In the genomic region with DNA sequence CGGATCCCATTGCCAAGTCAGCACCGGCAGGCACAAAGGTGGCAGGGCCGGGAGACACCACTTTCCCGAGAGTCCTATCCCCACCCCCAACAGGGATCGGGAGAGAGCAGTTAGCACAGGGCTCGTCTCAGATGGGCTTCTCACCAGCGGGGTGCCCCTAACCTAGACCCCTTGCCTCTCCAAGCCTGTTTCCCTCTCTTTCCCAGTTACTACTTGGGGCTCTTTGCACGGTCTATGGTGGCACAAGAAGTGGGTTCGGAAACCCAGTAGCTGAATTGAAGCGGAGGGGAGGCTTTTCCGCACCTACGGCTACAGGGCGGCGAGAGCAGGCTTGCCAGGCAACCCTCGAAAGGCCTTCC, we compare ENCODE assay signal across 11 cellular contexts. TPM values are rescaled to one million over a fixed set of nuclear protein-coding genes. Genes with fewer than 3 reads are reported as not detected.
DNase-seq lines count a peak whose midpoint lies in the region; ATAC-seq and TF ChIP-seq lines count a peak whose summit lies in the region.
"Had no signal": no experiment of that assay in that cellular context is flagged by ENCODE, and none has a peak within 500 bp of the region (broad histone marks: within the 10 kb centered on the region; RNA-seq: fewer than 3 reads in every experiment).

No MANE protein-coding gene starts in this region.

- TF ChIP-seq EP300 in gastroesophageal sphincter (IDR thresholded peaks at IDR 0.05) (no peak), neural cell (conservative IDR thresholded peaks at IDR 0.05; ENCODE audit: poor library complexity, severe bottlenecking) (no peak)

- POLR2A ChIA-PET in MCF 10A (lab: Yijun Ruan, JAX), result no interaction called here

- H4K20me1 ChIP-seq in neural cell (ENCODE audit: insufficient read depth), result no peaks in the 10 kb centered on the region

- CTCF ChIA-PET in MCF 10A (lab: Yijun Ruan, JAX), result no interaction called here

- peaks cover 56% of the 10 kb centered on the region for H3K27me3 Mint-ChIP-seq in MCF 10A (ENCODE audit: insufficient read depth, unreplicated experiment)

- H3K4me3 ChIP-seq in breast epithelium (peak overlapping the region; percentile 50 to 80 (median 61)), gastroesophageal sphincter (peak overlapping the region; percentile 41 to 64), neural cell (ENCODE audit: low read length) (peak overlapping the region; percentile 77), vagina (peak overlapping the region; percentile 40 to 54)

- H3K9ac ChIP-seq in neural cell (ENCODE audit: low read length), result no peak overlapping the region

- TF ChIP-seq POLR2A in breast epithelium (IDR thresholded peaks at IDR 0.05), result no peak
- no peak for TF ChIP-seq POLR2A in gastroesophageal sphincter (IDR thresholded peaks at IDR 0.05)
- TF ChIP-seq POLR2A in vagina (IDR thresholded peaks at IDR 0.05), result no peak

- TF ChIP-seq RAD21 in neural cell (conservative IDR thresholded peaks at IDR 0.05), result no peak

- ATAC-seq in gastroesophageal sphincter, result peak; percentile 5
- no peak for ATAC-seq in GM21528 (IDR thresholded peaks at IDR 0.05; ENCODE audit: low FRiP score, unreplicated experiment)

- H3K27me3 ChIP-seq in breast epithelium, result peaks cover 0 to 27% of the 10 kb centered on the region in 2 donors
- H3K27me3 ChIP-seq in gastroesophageal sphincter, result peaks cover 57% of the 10 kb centered on the region
- peaks cover 46% of the 10 kb centered on the region for H3K27me3 ChIP-seq in neural cell (ENCODE audit: insufficient read depth, low read depth, low read length)
- peaks cover 11% of the 10 kb centered on the region for H3K27me3 ChIP-seq in vagina

- H3K9me3 Mint-ChIP-seq in MCF 10A (ENCODE audit: unreplicated experiment), result no peaks in the 10 kb centered on the region

- H3K4me3 Mint-ChIP-seq in MCF 10A (ENCODE audit: unreplicated experiment), result no peak overlapping the region

- no TSS peak for BruUV-seq in MCF 10A (replicated peaks; lab: Mats Ljungman, UMichigan)

- H3K79me2 ChIP-seq in neural cell (replicated peaks; ENCODE audit: insufficient read depth, low read length), result no peaks in the 10 kb centered on the region

- H3K4me1 Mint-ChIP-seq in MCF 10A (ENCODE audit: insufficient read depth, unreplicated experiment), result no peaks in the 10 kb centered on the region

- H3K4me1 ChIP-seq in breast epithelium, result peaks cover 3 to 8% of the 10 kb centered on the region in 2 donors
- peaks cover 0 to 55% (median 21%) of the 10 kb centered on the region in 3 donors for H3K4me1 ChIP-seq in gastroesophageal sphincter
- peaks cover 43% of the 10 kb centered on the region for H3K4me1 ChIP-seq in vagina

- no peaks in the 10 kb centered on the region for H3F3A ChIP-seq in neural cell (ENCODE audit: insufficient read depth, low read length, poor library complexity, severe bottlenecking)

- TF ChIP-seq CTCF in breast epithelium (IDR thresholded peaks at IDR 0.05) (no peak), MCF 10A (IDR thresholded peaks at IDR 0.05; ENCODE audit: unreplicated experiment) (no peak), gastroesophageal sphincter (IDR thresholded peaks at IDR 0.05) (no peak), neural cell (IDR thresholded peaks at IDR 0.05; ENCODE audit: poor library complexity, severe bottlenecking) (no peak), vagina (IDR thresholded peaks at IDR 0.05) (no peak)

- no peak overlapping the region for H2AFZ ChIP-seq in neural cell (ENCODE audit: low read depth, low read length)

- intact Hi-C loops in breast epithelium (cut with DNase I; ENCODE audit: low total_unique reads), result no loop called here
- intact Hi-C loops in MCF 10A (cut with micrococcal nuclease), result no loop called here
- intact Hi-C loops in vagina (cut with DNase I), result no loop called here

- WGBS in gastroesophageal sphincter (ENCODE audit: low coverage in 1 of 2), 2 donors, result 20 to 60% methylated on average over 1 to 5 of the region's 15 CpGs

- no peak overlapping the region for H3K27ac Mint-ChIP-seq in MCF 10A (ENCODE audit: low read depth, unreplicated experiment)

- H3K36me3 ChIP-seq in breast epithelium (no peaks in the 10 kb centered on the region), gastroesophageal sphincter (no peaks in the 10 kb centered on the region), neural cell (ENCODE audit: insufficient read depth, low read length) (no peaks in the 10 kb centered on the region), vagina (no peaks in the 10 kb centered on the region)

- H3K9me3 ChIP-seq in breast epithelium (no peaks in the 10 kb centered on the region), gastroesophageal sphincter (no peaks in the 10 kb centered on the region), neural cell (ENCODE audit: low read length) (no peaks in the 10 kb centered on the region), vagina (no peaks in the 10 kb centered on the region)

- H3K27ac ChIP-seq in breast epithelium (peak overlapping the region; percentile 50 to 80), gastroesophageal sphincter (peak overlapping the region in 3 of 4 donors; percentile 78 to 83 (median 80)), neural cell (ENCODE audit: low read length) (no peak overlapping the region), vagina (peak overlapping the region; percentile 70)

- no peaks in the 10 kb centered on the region for H3K9me2 ChIP-seq in neural cell (ENCODE audit: insufficient read depth, low read length)

- H3K36me3 Mint-ChIP-seq in MCF 10A (ENCODE audit: insufficient read depth, unreplicated experiment), result no peaks in the 10 kb centered on the region

- no peak for DNase-seq in breast epithelium (ENCODE audit: low spot score in 2 of 2)
- DNase-seq in MCF 10A (ENCODE audit: unreplicated experiment), result no peak
- DNase-seq in vagina (ENCODE audit: extremely low spot score in 2 of 2), result no peak
- DNase-seq in SIG-M5 (lab: John Stamatoyannopoulos, UW), result no peak
- DNase-seq in A172 (ENCODE audit: low spot score), result no peak
- DNase-seq: NCI-H1092 had no signal

- no peak overlapping the region for H3K4me2 ChIP-seq in neural cell (ENCODE audit: low read length)

TF ChIP-seq in neural cell, 6 proteins besides CTCF, POLR2A, EP300 and RAD21:
- TF ChIP-seq SMC3 (conservative IDR thresholded peaks at IDR 0.05; ENCODE audit: poor library complexity), result no peak
- TF ChIP-seq MXI1 (conservative IDR thresholded peaks at IDR 0.05; ENCODE audit: poor library complexity, severe bottlenecking), result no peak
- TF ChIP-seq EZH2 (IDR thresholded peaks at IDR 0.05; ENCODE audit: borderline replicate concordance, insufficient read depth, low read length, poor library complexity, severe bottlenecking), result no peak
- TF ChIP-seq POLR2AphosphoS5 (IDR thresholded peaks at IDR 0.05), result no peak
- TF ChIP-seq TAF1 (IDR thresholded peaks at IDR 0.05; ENCODE audit: low read depth), result no peak
- TF ChIP-seq, protein P1, sequence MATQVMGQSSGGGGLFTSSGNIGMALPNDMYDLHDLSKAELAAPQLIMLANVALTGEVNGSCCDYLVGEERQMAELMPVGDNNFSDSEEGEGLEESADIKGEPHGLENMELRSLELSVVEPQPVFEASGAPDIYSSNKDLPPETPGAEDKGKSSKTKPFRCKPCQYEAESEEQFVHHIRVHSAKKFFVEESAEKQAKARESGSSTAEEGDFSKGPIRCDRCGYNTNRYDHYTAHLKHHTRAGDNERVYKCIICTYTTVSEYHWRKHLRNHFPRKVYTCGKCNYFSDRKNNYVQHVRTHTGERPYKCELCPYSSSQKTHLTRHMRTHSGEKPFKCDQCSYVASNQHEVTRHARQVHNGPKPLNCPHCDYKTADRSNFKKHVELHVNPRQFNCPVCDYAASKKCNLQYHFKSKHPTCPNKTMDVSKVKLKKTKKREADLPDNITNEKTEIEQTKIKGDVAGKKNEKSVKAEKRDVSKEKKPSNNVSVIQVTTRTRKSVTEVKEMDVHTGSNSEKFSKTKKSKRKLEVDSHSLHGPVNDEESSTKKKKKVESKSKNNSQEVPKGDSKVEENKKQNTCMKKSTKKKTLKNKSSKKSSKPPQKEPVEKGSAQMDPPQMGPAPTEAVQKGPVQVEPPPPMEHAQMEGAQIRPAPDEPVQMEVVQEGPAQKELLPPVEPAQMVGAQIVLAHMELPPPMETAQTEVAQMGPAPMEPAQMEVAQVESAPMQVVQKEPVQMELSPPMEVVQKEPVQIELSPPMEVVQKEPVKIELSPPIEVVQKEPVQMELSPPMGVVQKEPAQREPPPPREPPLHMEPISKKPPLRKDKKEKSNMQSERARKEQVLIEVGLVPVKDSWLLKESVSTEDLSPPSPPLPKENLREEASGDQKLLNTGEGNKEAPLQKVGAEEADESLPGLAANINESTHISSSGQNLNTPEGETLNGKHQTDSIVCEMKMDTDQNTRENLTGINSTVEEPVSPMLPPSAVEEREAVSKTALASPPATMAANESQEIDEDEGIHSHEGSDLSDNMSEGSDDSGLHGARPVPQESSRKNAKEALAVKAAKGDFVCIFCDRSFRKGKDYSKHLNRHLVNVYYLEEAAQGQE (IDR thresholded peaks at IDR 0.05; ENCODE audit: borderline replicate concordance), result no peak
TF ChIP-seq in neural cell: peak in this region for 0.

RNA-seq across cellular contexts. Expression of gene EFCC1, which starts 0.4 kb away (rescaled TPM):
- 1 to 10 TPM; 1.6 to 3.9 (median 1.8) TPM for total RNA-seq in breast epithelium
- not detected in 2 replicates for total RNA-seq in MCF 10A (2022)
- 10 to 100 TPM in 1 of 4 donors, 1 to 10 TPM in 3; 4.8 to 10.3 (median 6.5) TPM for total RNA-seq in gastroesophageal sphincter
- polyA plus RNA-seq in neural cell, result not detected in 2 replicates
- not detected in 2 replicates for polyA minus RNA-seq in neural cell
- 3.7 TPM for total RNA-seq in vagina
- 0.22 and 0.29 TPM in 2 replicates for total RNA-seq in A172 (2014; rRNA removed; shearing (Covaris generic))
- polyA plus RNA-seq: BJ had no signal

RNA-seq across cellular contexts. Expression of gene CFAP92, which starts 6.8 kb away (rescaled TPM):
- total RNA-seq in breast epithelium (1 to 10 TPM in 2 of 3 donors, under 1 TPM in 1; 0.66 to 1.4 (median 1.3) TPM), MCF 10A (2022) (0.10 and 0.16 TPM in 2 replicates), gastroesophageal sphincter (1 to 10 TPM in 3 of 4 donors, under 1 TPM in 1; 0.96 to 3.3 (median 2.3) TPM), vagina (not detected)
- 0.69 and 1.6 TPM in 2 replicates for polyA plus RNA-seq in neural cell
- 2.4 and 3.5 TPM in 2 replicates for polyA minus RNA-seq in neural cell
- total RNA-seq in A172 (2014; rRNA removed; shearing (Covaris generic)), result 0.34 and 0.53 TPM in 2 replicates
- polyA plus RNA-seq: BJ had no signal

RNA-seq across cellular contexts. Expression of gene GP9, which starts 59.9 kb away (rescaled TPM):
- total RNA-seq in breast epithelium (under 1 TPM in 1 of 3 donors, not detected in 2; 0.48 TPM), MCF 10A (2022) (not detected in 2 replicates), gastroesophageal sphincter (not detected), vagina (not detected)
- polyA plus RNA-seq in neural cell, result not detected in 2 replicates
- polyA minus RNA-seq in neural cell, result not detected in 2 replicates
- not detected in 2 replicates for total RNA-seq in A172 (2014; rRNA removed; shearing (Covaris generic))
- total RNA-seq: dermis microvascular lymphatic vessel endothelial cell had no signal
- polyA plus RNA-seq: BJ had no signal
